13 cellular contexts compared by ENCODE assay signal in genomic region chr10:48580236-48580635, GRCh38. TPM values are rescaled to one million over a fixed set of nuclear protein-coding genes. Genes with fewer than 3 reads are reported as not detected.
"Had no signal": no experiment of that assay in that cellular context is flagged by ENCODE, and none has a peak within 500 bp of the region (broad histone marks: within the 10 kb centered on the region; RNA-seq: fewer than 3 reads in every experiment).

No MANE protein-coding gene starts in this region.

- H3K4me3 ChIP-seq: tibial nerve, vagina had no signal

- FAIRE-seq: kidney had no signal

- H3K9me3 ChIP-seq: vagina had no signal

- H3K4me1 ChIP-seq: tibial nerve, vagina had no signal

- H3K4me3 Mint-ChIP-seq: activated naive CD8-positive, alpha-beta T cell; naive thymus-derived CD8-positive, alpha-beta T cell; T-helper 1 cell treated with Interleukin-12 subunit alpha and Interleukin-12 subunit beta and Interleukin-4 antibody, amounts not matched to agents 30 μg/mL and 1 μg/mL, for 36 hours had no signal

- ATAC-seq: activated CD4-positive, CD25-positive, alpha-beta regulatory T cell treated with anti-CD3 and anti-CD28 coated beads, Interleukin-2, amount 50 U/mL, for 24 hours; left lobe of liver; naive thymus-derived CD8-positive, alpha-beta T cell had no signal

- H3K27me3 ChIP-seq: tibial nerve, vagina had no signal

- H3K27ac Mint-ChIP-seq: activated naive CD8-positive, alpha-beta T cell; T-helper 1 cell treated with Interleukin-12 subunit alpha and Interleukin-12 subunit beta and Interleukin-4 antibody, amounts not matched to agents 30 μg/mL and 1 μg/mL, for 36 hours had no signal

- H3K27ac ChIP-seq: epithelial cell of prostate, tibial nerve, vagina had no signal

- H3K36me3 Mint-ChIP-seq: activated naive CD8-positive, alpha-beta T cell had no signal

- H3K36me3 ChIP-seq: tibial nerve, vagina had no signal

- DNase-seq: activated CD4-positive, alpha-beta T cell treated with anti-CD3 and anti-CD28 coated beads, Interleukin-2, amount 50 U/mL, for 1 hour; foreskin melanocyte; kidney; naive thymus-derived CD8-positive, alpha-beta T cell; posterior cingulate gyrus; stimulated activated naive CD4-positive, alpha-beta T cell treated with Interleukin-2 at 50 U/mL for 16 hours had no signal

- H3K9me3 Mint-ChIP-seq: T-helper 1 cell treated with Interleukin-12 subunit alpha and Interleukin-12 subunit beta and Interleukin-4 antibody, amounts not matched to agents 30 μg/mL and 1 μg/mL, for 36 hours had no signal

RNA-seq across cellular contexts. Expression of gene ARHGAP22, which starts 24.6 kb away (rescaled TPM):
- polyA plus RNA-seq: naive thymus-derived CD8-positive, alpha-beta T cell had no signal
